20 cellular contexts compared by ENCODE assay signal in the genomic region with DNA sequence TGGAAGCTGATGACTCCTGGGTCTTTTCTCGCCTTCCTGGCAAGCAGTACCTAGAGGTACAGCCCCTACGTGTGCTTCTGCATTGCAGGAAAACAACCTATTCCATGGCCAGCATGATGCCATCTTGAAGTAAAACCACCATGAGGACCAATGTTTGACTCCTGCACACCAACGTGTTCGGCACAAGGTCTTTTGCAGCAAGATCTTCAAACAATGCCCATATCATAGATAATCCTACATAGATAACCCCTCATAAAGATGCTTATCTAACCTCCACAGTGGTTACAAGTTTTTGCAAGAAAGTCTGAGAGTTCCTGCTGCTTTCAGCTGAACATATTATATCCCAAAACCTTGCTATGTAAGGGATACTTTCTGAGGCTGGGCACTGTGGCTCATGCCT.
"Had no signal": no experiment of that assay in that cellular context is flagged by ENCODE, and none has a peak within 500 bp of the region (broad histone marks: within the 10 kb centered on the region; RNA-seq: fewer than 3 reads in every experiment).

No MANE protein-coding gene starts in this region.

- DNase-seq: IMR-90, MG63, NCI-H1092 treated with DMSO at 0.1 percent for 48 hours, NCI-H1436, NCI-H187, NCI-H2029, NCI-H2081 treated with DMSO at 0.1 percent for 48 hours, NCI-H2171, NCI-H226, NCI-H446, NCI-H510A, NCI-H524 treated with DMSO at 0.1 percent for 48 hours, NCI-H69, NCI-H774, PC-3, SHP77, SK-N-SH, SW 1271, T-cell had no signal

- ATAC-seq: HepG2, PC-3, T-cell had no signal
